8 cellular contexts compared by ENCODE assay signal in genomic region chr15:90387534-90388461, GRCh38. TPM values are rescaled to one million over a fixed set of nuclear protein-coding genes. Genes with fewer than 3 reads are reported as not detected.
DNase-seq lines count a peak whose midpoint lies in the region; ATAC-seq and TF ChIP-seq lines count a peak whose summit lies in the region.

IQGAP1 (plus strand) TSS chr15:90388242; CDS start chr15:90388342, 100 bp downstream.

- no peak for TF ChIP-seq CTCF in vagina (IDR thresholded peaks at IDR 0.05)

- H3K9me3 ChIP-seq in T-helper 17 cell (ENCODE audit: control insufficient read depth, low read length, poor library complexity, severe bottlenecking): no peaks in the 10 kb centered on the region
- no peaks in the 10 kb centered on the region for H3K9me3 ChIP-seq in right cardiac atrium (ENCODE audit: control insufficient read depth, low read length)
- H3K9me3 ChIP-seq in vagina: no peaks in the 10 kb centered on the region

- H3K36me3 Mint-ChIP-seq in T-helper 17 cell (ENCODE audit: low read depth): peaks cover 17% of the 10 kb centered on the region

- peak within 1 kb of the TSS; percentile 94 for H3K4me3 Mint-ChIP-seq in T-helper 17 cell

- WGBS in right cardiac atrium: 6% methylated on average over 62 of the region's 62 CpGs

- peak; percentile 82 for DNase-seq in NCI-H1694 treated with DMSO at 0.1 percent for 48 hours (lab: John Stamatoyannopoulos, UW)
- DNase-seq in T-helper 17 cell: peak; percentile 89 to 96 (median 94)
- peak; percentile 99 for DNase-seq in right cardiac atrium
- DNase-seq in putamen (ENCODE audit: low spot score): peak; percentile 96
- DNase-seq in vagina (ENCODE audit: extremely low spot score in 2 of 2): peak; percentile 98 to 99

- peak within 1 kb of the TSS; percentile 96 for H3K27ac Mint-ChIP-seq in T-helper 17 cell

- peaks cover 8% of the 10 kb centered on the region for H3K4me1 ChIP-seq in right cardiac atrium (ENCODE audit: control insufficient read depth, insufficient read depth, low read length)
- H3K4me1 ChIP-seq in vagina: peaks cover 37% of the 10 kb centered on the region

- peak; percentile 91 for ATAC-seq in HG02885 (IDR thresholded peaks at IDR 0.05; ENCODE audit: poor library complexity, unreplicated experiment)
- ATAC-seq in T-helper 17 cell: peak; percentile 92
- peak; percentile 98 for ATAC-seq in right cardiac atrium

- peaks cover 0 to 14% of the 10 kb centered on the region in 2 donors for H3K36me3 ChIP-seq in vagina

- TF ChIP-seq POLR2A in GM15510 (IDR thresholded peaks at IDR 0.05; ENCODE audit: borderline replicate concordance, extremely low read depth, insufficient read length): peak; percentile 86
- peak in 1 of 2 donors; percentile 87 for TF ChIP-seq POLR2A in vagina (IDR thresholded peaks at IDR 0.05)

- peaks cover 40% of the 10 kb centered on the region for H3K4me1 Mint-ChIP-seq in T-helper 17 cell

- no peaks in the 10 kb centered on the region for H3K27me3 Mint-ChIP-seq in T-helper 17 cell

- H3K27me3 ChIP-seq in right cardiac atrium (ENCODE audit: control insufficient read depth, insufficient read depth): no peaks in the 10 kb centered on the region
- H3K27me3 ChIP-seq in vagina: no peaks in the 10 kb centered on the region

- H3K4me3 ChIP-seq in right cardiac atrium (ENCODE audit: low read length): peak within 1 kb of the TSS; percentile 94
- H3K4me3 ChIP-seq in vagina: peak within 1 kb of the TSS; percentile 93 to 100

- intact Hi-C loops in right cardiac atrium (cut with DNase I) (no loop called here), vagina (cut with DNase I) (no loop called here)

- H3K27ac ChIP-seq in angular gyrus (ENCODE audit: low read depth, low read length): peak within 1 kb of the TSS; percentile 84
- H3K27ac ChIP-seq in right cardiac atrium (ENCODE audit: low read length): peak within 1 kb of the TSS; percentile 96
- peak within 1 kb of the TSS; percentile 98 for H3K27ac ChIP-seq in vagina

RNA-seq across cellular contexts. Expression of gene IQGAP1, which starts in this region (rescaled TPM):
- total RNA-seq in T-helper 17 cell (100 to 1,000 TPM; 131 to 157 TPM), right cardiac atrium (10 to 100 TPM; 37.8 to 57.9 (median 53.8) TPM), vagina (261 TPM)
- 30.0 TPM for polyA plus RNA-seq in right cardiac atrium

Comparison
In these comparisons a context has a peak if more than half of its experiments do, and no peak if none do; other contexts are left out.
1. Peak in every context shown above with its lines: DNase-seq, ATAC-seq, H3K4me3 ChIP-seq and H3K27ac ChIP-seq.